In genomic region chrX:53081925-53082772, GRCh38 we compare ENCODE assay signal across 8 cellular contexts. TPM values are rescaled to one million over a fixed set of nuclear protein-coding genes. Genes with fewer than 3 reads are reported as not detected.
A peak's percentile ranks its signal among the peaks of the same experiment; 100 is the strongest.
DNase-seq lines count a peak whose midpoint lies in the region; ATAC-seq, FAIRE-seq and TF ChIP-seq lines count a peak whose summit lies in the region.

Gene TSPYL2 (plus strand): TSS chrX:53082367. CDS start chrX:53082499, 132 bp downstream.

- intact Hi-C loops in kidney (cut with DNase I): no loop called here

- TF ChIP-seq POLR2A in GM19099 (IDR thresholded peaks at IDR 0.05; ENCODE audit: extremely low read depth, insufficient read length, low read depth): peak; percentile 98

- peak; percentile 97 for FAIRE-seq in kidney (lab: Jason Lieb, UNC)

- H3K36me3 ChIP-seq in kidney (ENCODE audit: control insufficient read depth in 1 of 2, insufficient read depth in 2 of 2, low read length in 2 of 2): peaks cover 0 to 8% of the 10 kb centered on the region in 2 donors

- H3K9me3 ChIP-seq in kidney (ENCODE audit: control insufficient read depth in 1 of 2, low read length in 2 of 2): no peaks in the 10 kb centered on the region

- no peak for TF ChIP-seq CTCF in kidney (IDR thresholded peaks at IDR 0.05; ENCODE audit: borderline replicate concordance, extremely low read depth, insufficient read depth)

- H3K9ac ChIP-seq in kidney (ENCODE audit: low read length in 2 of 2): peak within 1 kb of the TSS; percentile 48 to 58

- H3K27ac ChIP-seq in kidney (ENCODE audit: low read depth in 2 of 2, low read length in 2 of 2): peak within 1 kb of the TSS; percentile 78 to 80

- H3K4me1 ChIP-seq in kidney (ENCODE audit: control insufficient read depth in 1 of 2, insufficient read depth in 1 of 2, low read depth in 1 of 2, low read length in 2 of 2): peaks cover 0 to 4% of the 10 kb centered on the region in 2 donors

- peak; percentile 93 for DNase-seq in AG20443 (ENCODE audit: low spot score)
- DNase-seq in NCI-H510A (lab: John Stamatoyannopoulos, UW): peak; percentile 90
- DNase-seq in activated CD4-positive, alpha-beta T cell treated with anti-CD3 and anti-CD28 coated beads for 1 hour: peak; percentile 92
- DNase-seq in cerebellum (ENCODE audit: low spot score): peak; percentile 92
- peak; percentile 98 for DNase-seq in kidney
- DNase-seq in stimulated activated CD4-positive, alpha-beta T cell treated with anti-CD3 and anti-CD28 coated beads, Interleukin-15, amount 100 ng/mL, for 24 hours: peak; percentile 94

- ATAC-seq in HG03432 (IDR thresholded peaks at IDR 0.05; ENCODE audit: unreplicated experiment): peak; percentile 96

- H3K4me3 ChIP-seq in kidney (ENCODE audit: low read length in 2 of 2): peak within 1 kb of the TSS; percentile 63 to 89

RNA-seq across cellular contexts. Expression of gene TSPYL2, which starts in this region (rescaled TPM):
- 11.7 TPM for total RNA-seq in cerebellum
- 36.6 TPM for total RNA-seq in kidney
- 8.0 TPM for polyA plus RNA-seq in kidney (ENCODE audit: insufficient read depth, low read depth, low replicate concordance)

Comparison
In these comparisons a context has a peak if more than half of its experiments do, and no peak if none do; other contexts are left out.
1. Peak in every context shown above with its lines: DNase-seq, ATAC-seq, H3K4me3 ChIP-seq and H3K27ac ChIP-seq.